In the genomic region with DNA sequence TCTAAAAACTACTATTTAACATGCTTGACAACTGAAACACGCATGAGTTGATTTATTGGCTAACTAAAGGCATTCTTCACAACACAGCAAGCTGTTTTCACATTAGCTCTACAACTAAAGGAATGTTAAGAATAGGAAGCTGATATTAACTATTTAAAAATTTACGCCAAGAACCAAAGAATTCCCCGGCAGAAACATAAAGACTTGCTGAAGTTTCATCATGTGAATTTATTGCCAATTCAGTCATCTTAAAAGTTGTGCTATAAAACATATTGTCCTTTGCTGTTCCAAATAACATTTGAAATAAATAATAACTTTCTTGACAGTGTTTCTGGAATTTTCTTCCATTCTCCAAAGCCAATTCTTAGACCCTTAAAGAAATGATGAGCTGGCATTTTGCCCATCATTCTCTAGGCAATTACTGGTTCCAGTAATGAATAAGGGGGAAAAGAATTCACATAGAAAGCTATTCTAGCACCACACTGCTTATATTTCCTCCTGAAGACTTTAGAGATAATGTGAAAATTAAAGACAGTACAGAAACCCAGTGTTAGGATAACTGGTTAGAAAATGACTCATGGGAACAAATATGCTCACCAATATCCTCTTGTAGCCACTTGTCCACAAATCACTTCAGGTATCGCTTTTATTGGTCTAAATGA, we compare ENCODE assay signal across 16 cellular contexts.
A peak's percentile ranks its signal among the peaks of the same experiment; 100 is the strongest.
DNase-seq lines count a peak whose midpoint lies in the region; ATAC-seq and TF ChIP-seq lines count a peak whose summit lies in the region.
"Had no signal": no experiment of that assay in that cellular context is flagged by ENCODE, and none has a peak within 500 bp of the region (broad histone marks: within the 10 kb centered on the region; RNA-seq: fewer than 3 reads in every experiment).

No MANE protein-coding gene starts in this region.

- ATAC-seq in HG02870 (IDR thresholded peaks at IDR 0.05; ENCODE audit: unreplicated experiment): no peak
- no peak for ATAC-seq in GM18505 (IDR thresholded peaks at IDR 0.05; ENCODE audit: unreplicated experiment)
- ATAC-seq: right cardiac atrium had no signal

- H3K9ac ChIP-seq in SK-N-MC (ENCODE audit: insufficient read length): no peak overlapping the region

- H3K27ac ChIP-seq in SK-N-MC: peak overlapping the region; percentile 81

- H3K36me3 ChIP-seq in SK-N-MC (ENCODE audit: insufficient read depth, low read length): no peaks in the 10 kb centered on the region

- DNase-seq in GM04504 (ENCODE audit: low read depth): peak; percentile 44
- peak; percentile 28 for DNase-seq in SK-N-MC (ENCODE audit: low read depth, low spot score)
- DNase-seq in fibroblast of gingiva (ENCODE audit: low read depth): peak; percentile 77
- DNase-seq in renal cortical epithelial cell (ENCODE audit: low read depth): peak; percentile 70
- no peak for DNase-seq in C1 segment of cervical spinal cord (lab: John Stamatoyannopoulos, UW)
- no peak for DNase-seq in activated CD8-positive, alpha-beta memory T cell treated with anti-CD3 and anti-CD28 coated beads for 24 hours
- DNase-seq: activated CD4-positive, alpha-beta T cell treated with anti-CD3 and anti-CD28 coated beads for 4 hours; activated effector memory CD4-positive, alpha-beta T cell treated with Interleukin-2 at 50 U/mL for 16 hours; erythroblast; H7; immature natural killer cell; KBM-7; NCI-H2029 treated with DMSO at 0.1 percent for 48 hours; right cardiac atrium had no signal

- H3K4me3 ChIP-seq in SK-N-MC: peak overlapping the region; percentile 40; the same call in 1 of the 2 replicates

- no peak for TF ChIP-seq POLR2A in GM18505 (IDR thresholded peaks at IDR 0.05; ENCODE audit: borderline replicate concordance, extremely low read depth, insufficient read depth, insufficient read length)

- no peaks in the 10 kb centered on the region for H3K9me3 ChIP-seq in SK-N-MC (ENCODE audit: low read depth, low read length)

Comparison
In these comparisons a context has a peak if more than half of its experiments do, and no peak if none do; other contexts are left out.
1. DNase-seq: peak in GM04504 (single experiment), SK-N-MC (single experiment), fibroblast of gingiva (single experiment) and renal cortical epithelial cell (single experiment); none in C1 segment of cervical spinal cord (0 of 14) and activated CD8-positive, alpha-beta memory T cell treated with anti-CD3 and anti-CD28 coated beads for 24 hours (single experiment).